Comparison of ENCODE assay signal across 20 cellular contexts in the genomic region with DNA sequence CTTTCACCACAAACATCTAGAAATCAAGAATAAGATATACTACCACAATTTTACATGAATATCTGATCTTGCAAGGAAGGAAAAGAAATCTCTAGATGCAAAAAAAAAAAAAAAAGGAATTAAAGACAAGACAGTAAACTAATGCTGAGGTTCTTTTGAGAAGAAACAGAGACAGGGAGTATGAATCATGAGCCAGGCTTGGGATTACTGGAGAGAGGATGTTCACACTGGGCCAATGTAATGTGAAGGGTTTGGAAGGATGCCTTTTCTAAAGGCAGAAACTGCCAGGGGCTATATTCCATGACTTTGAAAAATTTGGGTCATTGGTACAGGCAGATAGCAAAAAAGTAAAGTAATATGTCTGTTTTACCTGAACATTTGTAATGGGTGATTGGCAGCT.
A peak's percentile ranks its signal among the peaks of the same experiment; 100 is the strongest.
DNase-seq lines count a peak whose midpoint lies in the region; ATAC-seq and TF ChIP-seq lines count a peak whose summit lies in the region.
"Had no signal": no experiment of that assay in that cellular context is flagged by ENCODE, and none has a peak within 500 bp of the region (broad histone marks: within the 10 kb centered on the region; RNA-seq: fewer than 3 reads in every experiment).

No MANE protein-coding gene starts in this region.

- no peaks in the 10 kb centered on the region for H3K4me1 ChIP-seq in ovary (ENCODE audit: insufficient read depth)
- H3K4me1 ChIP-seq in Caco-2: no peaks in the 10 kb centered on the region
- H3K4me1 ChIP-seq: SJSA1 had no signal

- TF ChIP-seq CTCF in fibroblast of mammary gland (conservative IDR thresholded peaks at IDR 0.05; ENCODE audit: control insufficient read depth, insufficient read depth, low read depth, low read length): no peak
- TF ChIP-seq CTCF in ovary (IDR thresholded peaks at IDR 0.05): no peak
- no peak for TF ChIP-seq CTCF in Caco-2 (IDR thresholded peaks at IDR 0.05; ENCODE audit: insufficient read depth in 1 of 2, low read depth in 1 of 2, low read length in 1 of 2, severe bottlenecking in 1 of 2, unreplicated experiment in 1 of 2)

- no peak overlapping the region for H3K27ac Mint-ChIP-seq in Caco-2 (ENCODE audit: unreplicated experiment)
- H3K27ac Mint-ChIP-seq: activated T-helper 17 cell treated with anti-CD3 and anti-CD28 coated beads, Interleukin-2, amount 50 U/mL, for 72 hours; immature natural killer cell; naive thymus-derived CD8-positive, alpha-beta T cell; progenitor cell of endocrine pancreas; T-helper 2 cell treated with Interferon-gamma antibody and Interleukin-4, amounts not matched to agents 5 μg/mL and 100 μg/mL, for 36 hours had no signal

- H3K9me3 Mint-ChIP-seq in Caco-2 (ENCODE audit: unreplicated experiment): peaks cover 9% of the 10 kb centered on the region

- POLR2A ChIA-PET in Caco-2 (lab: Charles Lee): no interaction called here

- H3K27me3 ChIP-seq in ovary (no peaks in the 10 kb centered on the region), Caco-2 (replicated peaks; ENCODE audit: control insufficient read depth, insufficient read depth, low read length) (no peaks in the 10 kb centered on the region)
- H3K27me3 ChIP-seq: BE2C, SJSA1 had no signal

- CTCF ChIA-PET in Caco-2 (lab: Charles Lee): no interaction called here

- no peak for TF ChIP-seq EP300 in ovary (IDR thresholded peaks at IDR 0.05)

- H3K4me3 Mint-ChIP-seq in Caco-2 (ENCODE audit: unreplicated experiment): no peak overlapping the region
- H3K4me3 Mint-ChIP-seq: activated T-helper 17 cell treated with anti-CD3 and anti-CD28 coated beads, Interleukin-2, amount 50 U/mL, for 72 hours; immature natural killer cell; naive thymus-derived CD8-positive, alpha-beta T cell; T-helper 2 cell treated with Interferon-gamma antibody and Interleukin-4, amounts not matched to agents 5 μg/mL and 100 μg/mL, for 36 hours had no signal

- no peak overlapping the region for H3K4me3 ChIP-seq in fibroblast of mammary gland (ENCODE audit: control insufficient read depth, low read depth, low read length)
- no peak overlapping the region for H3K4me3 ChIP-seq in skeletal muscle cell (ENCODE audit: low read depth, low read length)
- H3K4me3 ChIP-seq in ovary: no peak overlapping the region
- no peak overlapping the region for H3K4me3 ChIP-seq in Caco-2 (ENCODE audit: low read depth, low read length)
- H3K4me3 ChIP-seq: lung, SJSA1 had no signal

- peaks cover 2% of the 10 kb centered on the region for H3K27me3 Mint-ChIP-seq in Caco-2 (ENCODE audit: insufficient read depth, unreplicated experiment)
- H3K27me3 Mint-ChIP-seq: activated T-helper 17 cell treated with anti-CD3 and anti-CD28 coated beads, Interleukin-2, amount 50 U/mL, for 72 hours; progenitor cell of endocrine pancreas had no signal

- no peaks in the 10 kb centered on the region for H3K36me3 ChIP-seq in ovary
- no peaks in the 10 kb centered on the region for H3K36me3 ChIP-seq in Caco-2 (ENCODE audit: control insufficient read depth, insufficient read depth, low read length)
- H3K36me3 ChIP-seq: BE2C, SJSA1 had no signal

- no TSS peak for BruUV-seq in Caco-2 (replicated peaks; lab: Mats Ljungman, UMichigan)

- no peak overlapping the region for H3K27ac ChIP-seq in ovary
- H3K27ac ChIP-seq: KMS-11, SJSA1 had no signal

- no peaks in the 10 kb centered on the region for H3K9me3 ChIP-seq in ovary
- H3K9me3 ChIP-seq in Caco-2: no peaks in the 10 kb centered on the region; the same call in 1 of the 2 replicates
- H3K9me3 ChIP-seq: BE2C, SJSA1 had no signal

- intact Hi-C loops in ovary (cut with DNase I): no loop called here
- intact Hi-C loops in Caco-2 (cut with micrococcal nuclease; ENCODE audit: unreplicated experiment): no loop called here

- TF ChIP-seq POLR2A in ovary (IDR thresholded peaks at IDR 0.05): no peak

- no peaks in the 10 kb centered on the region for H3K4me1 Mint-ChIP-seq in Caco-2 (ENCODE audit: low read depth, unreplicated experiment)
- H3K4me1 Mint-ChIP-seq: activated T-helper 17 cell treated with anti-CD3 and anti-CD28 coated beads, Interleukin-2, amount 50 U/mL, for 72 hours; immature natural killer cell; naive thymus-derived CD8-positive, alpha-beta T cell had no signal

- ATAC-seq in GM18519 (IDR thresholded peaks at IDR 0.05; ENCODE audit: low FRiP score, unreplicated experiment): no peak
- ATAC-seq: activated T-helper 17 cell treated with anti-CD3 and anti-CD28 coated beads, Interleukin-2, amount 50 U/mL, for 72 hours; naive thymus-derived CD8-positive, alpha-beta T cell had no signal

- no peaks in the 10 kb centered on the region for H3K36me3 Mint-ChIP-seq in Caco-2 (ENCODE audit: insufficient read depth, unreplicated experiment)

- DNase-seq in ELR (ENCODE audit: low read depth) (peak; percentile 62), RPMI7951 (ENCODE audit: low read depth) (peak; percentile 89), fibroblast of mammary gland (ENCODE audit: low read depth) (peak; percentile 72), skeletal muscle cell (ENCODE audit: low read depth) (peak; percentile 45), HuH-7.5 (ENCODE audit: low spot score) (no peak), ovary (no peak), Caco-2 (no peak)
- DNase-seq: activated CD4-positive, CD25-positive, alpha-beta regulatory T cell treated with anti-CD3 and anti-CD28 coated beads, Interleukin-2, amount 50 U/mL, for 72 hours; BE2C; immature natural killer cell; naive thymus-derived CD8-positive, alpha-beta T cell; NCI-H748 treated with DMSO at 0.1 percent for 48 hours; OCI-M1 had no signal

Comparison
In these comparisons a context has a peak if more than half of its experiments do, and no peak if none do; other contexts are left out.
1. DNase-seq: peak in ELR (single experiment), RPMI7951 (single experiment), fibroblast of mammary gland (single experiment) and skeletal muscle cell (single experiment); none in HuH-7.5 (single experiment), ovary (0 of 5) and Caco-2 (0 of 2).